In genomic region chr13:103130681-103131210, GRCh38 we compare ENCODE assay signal across 12 cellular contexts.
DNase-seq lines count a peak whose midpoint lies in the region; ATAC-seq and TF ChIP-seq lines count a peak whose summit lies in the region.
"Had no signal": no experiment of that assay in that cellular context is flagged by ENCODE, and none has a peak within 500 bp of the region (broad histone marks: within the 10 kb centered on the region; RNA-seq: fewer than 3 reads in every experiment).

No MANE protein-coding gene starts in this region.

- no peak overlapping the region for H3K4me3 ChIP-seq in epithelial cell of esophagus (ENCODE audit: low read length)
- H3K4me3 ChIP-seq: ovary had no signal

- TF ChIP-seq POLR2A in GM18505 (IDR thresholded peaks at IDR 0.05; ENCODE audit: borderline replicate concordance, extremely low read depth, insufficient read depth, insufficient read length): no peak

- no peak for TF ChIP-seq CTCF in epithelial cell of esophagus (IDR thresholded peaks at IDR 0.05; ENCODE audit: insufficient read depth, low read depth, low read length, missing control alignments)
- no peak for TF ChIP-seq CTCF in GM13977 (IDR thresholded peaks at IDR 0.05; ENCODE audit: extremely low read depth, insufficient read depth, missing control alignments)

- in situ Hi-C loops in GM13977 (cut with MboI; ENCODE audit: low pct_unique_long_range_greater_than_20kb, low sequenced_read_pairs, unreplicated experiment): no loop called here

- ATAC-seq in GM18505 (IDR thresholded peaks at IDR 0.05; ENCODE audit: unreplicated experiment) (peak; percentile 77), GM21528 (IDR thresholded peaks at IDR 0.05; ENCODE audit: low FRiP score, unreplicated experiment) (peak; percentile 87), HG03139 (IDR thresholded peaks at IDR 0.05; ENCODE audit: unreplicated experiment) (peak; percentile 64)

- DNase-seq in epithelial cell of esophagus (ENCODE audit: low read depth) (peak; percentile 56), DMS79 (lab: John Stamatoyannopoulos, UW) (no peak), posterior vena cava (ENCODE audit: low spot score) (no peak), nucleus accumbens (lab: John Stamatoyannopoulos, UW) (no peak), GM13977 (ENCODE audit: low spot score) (no peak)
- DNase-seq: activated CD4-positive, CD25-positive, alpha-beta regulatory T cell; activated naive CD4-positive, alpha-beta T cell treated with anti-CD3 and anti-CD28 coated beads, Interleukin-2, amount 10 ng/mL, durations not matched to agents 7 days and 5 days; BE2C; ovary had no signal

- intact Hi-C loops in posterior vena cava (cut with DNase I): no loop called here
